8 cellular contexts compared by ENCODE assay signal in genomic region chr2:219218279-219219112, GRCh38. TPM values are rescaled to one million over a fixed set of nuclear protein-coding genes. Genes with fewer than 3 reads are reported as not detected.
DNase-seq lines count a peak whose midpoint lies in the region; ATAC-seq and TF ChIP-seq lines count a peak whose summit lies in the region.

Gene ABCB6, minus strand, starts transcription at chr2:219218958. Its CDS starts 285 bp downstream, at chr2:219218673.

- DNase-seq in DND-41 = no peak
- DNase-seq in MM.1S = peak; percentile 94
- peak; percentile 77 to 88 (median 83) for DNase-seq in T-helper 1 cell
- peak; percentile 97 to 99 (median 99) for DNase-seq in adrenal gland
- DNase-seq in cardiac septum (ENCODE audit: low spot score) = peak; percentile 98
- peak; percentile 93 for DNase-seq in pons (ENCODE audit: low spot score)
- DNase-seq in tibial nerve (ENCODE audit: low spot score in 2 of 2) = peak; percentile 99

- H2AFZ ChIP-seq in DND-41 (ENCODE audit: low read depth, low read length) (no peak within 1 kb of the TSS), MM.1S (ENCODE audit: low read length) (peak within 1 kb of the TSS; percentile 78)

- H3K4me1 ChIP-seq in DND-41 (ENCODE audit: insufficient read depth, low read length) = peaks cover 12% of the 10 kb centered on the region
- peaks cover 13% of the 10 kb centered on the region for H3K4me1 ChIP-seq in MM.1S (ENCODE audit: low read length)
- H3K4me1 ChIP-seq in adrenal gland (replicated peaks in 1 of 2) = peaks cover 23 to 30% of the 10 kb centered on the region in 2 donors
- peaks cover 0 to 48% (median 24%) of the 10 kb centered on the region in 4 donors for H3K4me1 ChIP-seq in tibial nerve

- intact Hi-C loops in adrenal gland (cut with DNase I) = loop anchor here in 1 of 2 donors (10.0 kb wide), 1 partner anchor 54 kb away; the partner anchor contains the start of gene NHEJ1
- intact Hi-C loops in cardiac septum (cut with DNase I) = loop anchor here (1.0 to 2.0 kb wide), 2 partner anchors 11 to 40 kb away; partner anchors contain the start of genes ANKZF1, ATG9A and RETREG2

- no peaks in the 10 kb centered on the region for H3K9me2 ChIP-seq in MM.1S (replicated peaks; ENCODE audit: insufficient read depth, low read length)

- H3K79me2 ChIP-seq in DND-41 (ENCODE audit: insufficient read depth, low read length) (no peaks in the 10 kb centered on the region), MM.1S (ENCODE audit: low read length) (peaks cover 6% of the 10 kb centered on the region; the same call in 1 of the 2 replicates)

- H3K4me3 ChIP-seq in DND-41 (ENCODE audit: low read depth in 1 of 2, low read length in 2 of 2) = no peak within 1 kb of the TSS
- H3K4me3 ChIP-seq in MM.1S (ENCODE audit: low read length) = peak within 1 kb of the TSS; percentile 76
- peak within 1 kb of the TSS in 2 of 4 donors; percentile 46 to 69 for H3K4me3 ChIP-seq in adrenal gland
- peak within 1 kb of the TSS; percentile 47 to 80 (median 66) for H3K4me3 ChIP-seq in tibial nerve

- 0 to 1% (median 1%) methylated on average over 25 to 73 of the region's 73 CpGs for WGBS in adrenal gland, 4 donors
- 0 to 4% methylated on average over 20 to 35 of the region's 73 CpGs for WGBS in tibial nerve, 2 donors

- H3K9ac ChIP-seq in DND-41 (ENCODE audit: low read depth, low read length) (no peak within 1 kb of the TSS), MM.1S (ENCODE audit: low read length) (peak within 1 kb of the TSS; percentile 67)

- peaks cover under 1% of the 10 kb centered on the region; the same call in 1 of the 2 replicates for H4K20me1 ChIP-seq in DND-41 (ENCODE audit: insufficient read depth, low read length)
- no peaks in the 10 kb centered on the region for H4K20me1 ChIP-seq in MM.1S (ENCODE audit: insufficient read depth, low read length)

- no peaks in the 10 kb centered on the region for H3K27me3 ChIP-seq in DND-41 (ENCODE audit: insufficient read depth, low read length, poor library complexity)
- H3K27me3 ChIP-seq in MM.1S (replicated peaks; ENCODE audit: insufficient read depth, low read length) = no peaks in the 10 kb centered on the region
- no peaks in the 10 kb centered on the region for H3K27me3 ChIP-seq in adrenal gland
- no peaks in the 10 kb centered on the region for H3K27me3 ChIP-seq in tibial nerve

- H3K4me2 ChIP-seq in DND-41 (ENCODE audit: insufficient read depth, low read length) (no peak within 1 kb of the TSS), MM.1S (ENCODE audit: low read depth, low read length) (peak within 1 kb of the TSS; percentile 99)

- peaks cover 17% of the 10 kb centered on the region; the same call in 1 of the 2 replicates for H3F3A ChIP-seq in MM.1S (ENCODE audit: insufficient read depth, low read length)

- H3K27ac ChIP-seq in DND-41 (ENCODE audit: low read length) (no peak within 1 kb of the TSS), MM.1S (ENCODE audit: low read length) (peak within 1 kb of the TSS; percentile 59; the same call in 1 of the 2 replicates), adrenal gland (peak within 1 kb of the TSS; percentile 82 to 97 (median 92)), tibial nerve (peak within 1 kb of the TSS; percentile 50 to 94 (median 89))

- ATAC-seq in DND-41 (ENCODE audit: insufficient read depth, low read depth) = peak; percentile 27; the same call in 1 of the 3 replicates
- peak; percentile 75 for ATAC-seq in GM21825 (IDR thresholded peaks at IDR 0.05; ENCODE audit: unreplicated experiment)

- peak; percentile 85 to 92 for TF ChIP-seq EP300 in tibial nerve (IDR thresholded peaks at IDR 0.05)

- H3K36me3 ChIP-seq in DND-41 (ENCODE audit: insufficient read depth, low read length) = peaks cover 61% of the 10 kb centered on the region
- H3K36me3 ChIP-seq in MM.1S (replicated peaks; ENCODE audit: insufficient read depth, low read length) = no peaks in the 10 kb centered on the region; the same call in 1 of the 2 replicates
- H3K36me3 ChIP-seq in adrenal gland (replicated peaks in 1 of 2) = peaks cover 0 to 60% of the 10 kb centered on the region in 2 donors
- peaks cover 0 to 68% (median 22%) of the 10 kb centered on the region in 3 donors for H3K36me3 ChIP-seq in tibial nerve

- no peaks in the 10 kb centered on the region for H3K9me3 ChIP-seq in DND-41 (ENCODE audit: insufficient read depth, low read length, severe bottlenecking)
- H3K9me3 ChIP-seq in MM.1S (replicated peaks; ENCODE audit: insufficient read depth, low read length) = no peaks in the 10 kb centered on the region
- H3K9me3 ChIP-seq in adrenal gland (replicated peaks in 1 of 3) = no peaks in the 10 kb centered on the region
- H3K9me3 ChIP-seq in tibial nerve = no peaks in the 10 kb centered on the region

- TF ChIP-seq CTCF in DND-41 (IDR thresholded peaks at IDR 0.05; ENCODE audit: borderline replicate concordance, extremely low read depth, low read length, poor library complexity, severe bottlenecking) = no peak
- no peak for TF ChIP-seq CTCF in MM.1S (IDR thresholded peaks at IDR 0.05; ENCODE audit: low read length)
- TF ChIP-seq CTCF in adrenal gland (IDR thresholded peaks at IDR 0.05) = no peak
- peak in 1 of 5 experiments; percentile 31 for TF ChIP-seq CTCF in tibial nerve (IDR thresholded peaks at IDR 0.05)

- TF ChIP-seq POLR2A in adrenal gland (IDR thresholded peaks at IDR 0.05) = peak; percentile 62 to 69
- TF ChIP-seq POLR2A in tibial nerve (IDR thresholded peaks at IDR 0.05) = peak; percentile 25 to 80

RNA-seq across cellular contexts. Expression of gene ABCB6, which starts in this region (rescaled TPM):
- total RNA-seq in adrenal gland (10 to 100 TPM; 10.1 to 43.2 (median 24.5) TPM), cardiac septum (17.4 TPM), tibial nerve (10 to 100 TPM; 22.7 to 43.2 (median 36.1) TPM)
- 10 to 100 TPM; 22.4 to 73.3 (median 71.2) TPM for polyA plus RNA-seq in adrenal gland

Comparison
In these comparisons a context has a peak if more than half of its experiments do, and no peak if none do; other contexts are left out.
1. H3K4me3 ChIP-seq: peak in MM.1S (single experiment) and tibial nerve (4 of 4); none in DND-41 (0 of 2).